20 cellular contexts compared by ENCODE assay signal in genomic region chr5:38154615-38155204, GRCh38.
DNase-seq lines count a peak whose midpoint lies in the region; ATAC-seq, FAIRE-seq and TF ChIP-seq lines count a peak whose summit lies in the region.
"Had no signal": no experiment of that assay in that cellular context is flagged by ENCODE, and none has a peak within 500 bp of the region (broad histone marks: within the 10 kb centered on the region; RNA-seq: fewer than 3 reads in every experiment).

No MANE protein-coding gene starts in this region.

- H2AFZ ChIP-seq in GM12878 (ENCODE audit: control insufficient read depth, low read depth, low read length), result no peak overlapping the region
- H2AFZ ChIP-seq: GM23248 had no signal

- H4K20me1 ChIP-seq in GM12878 (ENCODE audit: control insufficient read depth, insufficient read depth), result no peaks in the 10 kb centered on the region

- no peaks in the 10 kb centered on the region; a peak in 1 of 4 replicates for H3K27me3 ChIP-seq in GM12878 (replicated peaks in 1 of 2; ENCODE audit: control insufficient read depth in 2 of 2, insufficient read depth in 2 of 2, low read length in 1 of 2)
- H3K27me3 ChIP-seq: BE2C had no signal

- no peak overlapping the region for H3K27ac ChIP-seq in HEK293 (ENCODE audit: extremely low read depth, low read depth, low read length)
- H3K27ac ChIP-seq in GM12878 (ENCODE audit: control insufficient read depth, insufficient read depth), result no peak overlapping the region
- H3K27ac ChIP-seq: GM23248 had no signal

- SMC1A ChIA-PET in GM12878 (lab: Charles Lee; ENCODE audit: uncharacterized antibody, unreplicated experiment), result no interaction called here

- H3K4me1 Mint-ChIP-seq in stimulated activated naive B cell treated with anti-CD40 and anti-IgM and Interleukin-4, amounts not matched to agents 10 μg/mL and 1 μg/mL and 100 μg/mL, for 72 hours, result no peaks in the 10 kb centered on the region
- H3K4me1 Mint-ChIP-seq in activated T-helper 1 cell treated with anti-CD3 and anti-CD28 coated beads, Interleukin-12 subunit alpha, Interleukin-12 subunit beta, Interleukin-2, Interleukin-4 antibody, amounts not matched to agents 30 ng/mL and 10 ng/mL and 1 ng/mL, durations not matched to agents 14 hours and 24 hours and 36 hours (ENCODE audit: low read depth), result no peaks in the 10 kb centered on the region

- ATAC-seq in GM12878 (no peak), HG03108 (IDR thresholded peaks at IDR 0.05; ENCODE audit: unreplicated experiment) (no peak), HG03159 (IDR thresholded peaks at IDR 0.05; ENCODE audit: unreplicated experiment) (no peak)
- ATAC-seq in stimulated activated naive B cell treated with anti-CD40 and anti-IgM and Interleukin-4, amounts not matched to agents 10 μg/mL and 1 μg/mL and 100 μg/mL, for 72 hours (replicated peaks), result peak; percentile 38 to 67
- ATAC-seq: Panc1 had no signal

- TF ChIP-seq EP300 in GM12878 (IDR thresholded peaks at IDR 0.05; ENCODE audit: borderline replicate concordance in 1 of 2, control insufficient read depth in 1 of 2, low read depth in 2 of 2, low read length in 2 of 2), result no peak

- no peak overlapping the region for H3K4me3 Mint-ChIP-seq in stimulated activated naive B cell treated with anti-CD40 and anti-IgM and Interleukin-4, amounts not matched to agents 10 μg/mL and 1 μg/mL and 100 μg/mL, for 72 hours
- no peak overlapping the region for H3K4me3 Mint-ChIP-seq in activated T-helper 1 cell treated with anti-CD3 and anti-CD28 coated beads, Interleukin-12 subunit alpha, Interleukin-12 subunit beta, Interleukin-2, Interleukin-4 antibody, amounts not matched to agents 30 ng/mL and 10 ng/mL and 1 ng/mL, durations not matched to agents 14 hours and 24 hours and 36 hours
- H3K4me3 Mint-ChIP-seq: CD4-positive, alpha-beta T cell had no signal

- intact Hi-C loops in GM12878 (cut with micrococcal nuclease; ENCODE audit: unreplicated experiment), result no loop called here
- intact Hi-C loops in activated T-helper 1 cell treated with anti-CD3 and anti-CD28 coated beads, Interleukin-12 subunit alpha, Interleukin-12 subunit beta, Interleukin-2, Interleukin-4 antibody, amounts not matched to agents 30 ng/mL and 10 ng/mL and 1 ng/mL, durations not matched to agents 14 hours and 24 hours and 36 hours (cut with micrococcal nuclease), result no loop called here

- TF ChIP-seq POLR2A in GM12878 (IDR thresholded peaks at IDR 0.05; ENCODE audit: low read depth, low read length), result no peak

- FAIRE-seq in GM12878 (lab: Jason Lieb, UNC), result no peak

- peaks cover 0 to 5% of the 10 kb centered on the region in 2 donors for H3K9me3 Mint-ChIP-seq in stimulated activated naive B cell treated with anti-CD40 and anti-IgM and Interleukin-4, amounts not matched to agents 10 μg/mL and 1 μg/mL and 100 μg/mL, for 72 hours
- no peaks in the 10 kb centered on the region for H3K9me3 Mint-ChIP-seq in activated T-helper 1 cell treated with anti-CD3 and anti-CD28 coated beads, Interleukin-12 subunit alpha, Interleukin-12 subunit beta, Interleukin-2, Interleukin-4 antibody, amounts not matched to agents 30 ng/mL and 10 ng/mL and 1 ng/mL, durations not matched to agents 14 hours and 24 hours and 36 hours
- H3K9me3 Mint-ChIP-seq: CD4-positive, alpha-beta T cell had no signal

- POLR2A ChIA-PET in HEK293 (lab: Yijun Ruan, JAX), result no interaction called here
- POLR2A ChIA-PET in GM12878 (lab: Charles Lee), result no interaction called here

- TF ChIP-seq CTCF in HEK293 (tag by site-specific recombination; IDR thresholded peaks at IDR 0.05) (no peak), GM12878 (IDR thresholded peaks at IDR 0.05 in 2 of 3, conservative IDR thresholded peaks at IDR 0.05 in 1 of 3; ENCODE audit: control insufficient read depth in 2 of 3, extremely low read depth in 1 of 3, insufficient read depth in 1 of 3, low read depth in 3 of 3, low read length in 3 of 3) (no peak)

- no peak overlapping the region for H3K4me2 ChIP-seq in GM12878 (ENCODE audit: control insufficient read depth, insufficient read depth)
- H3K4me2 ChIP-seq: SK-N-SH had no signal

- H3K9ac ChIP-seq in GM12878 (ENCODE audit: control insufficient read depth, insufficient read depth, low read length), result no peak overlapping the region
- H3K9ac ChIP-seq: GM23248, SK-N-SH had no signal

- H3K4me3 ChIP-seq in HEK293 (ENCODE audit: low read depth, low read length) (no peak overlapping the region), GM12878 (no peak overlapping the region)
- H3K4me3 ChIP-seq: GM23248 had no signal

- TF ChIP-seq RAD21 in GM12878 (IDR thresholded peaks at IDR 0.05; ENCODE audit: insufficient read depth, low read depth, low read length), result no peak

- no peaks in the 10 kb centered on the region; the same call in 1 of the 2 replicates for H3K9me3 ChIP-seq in HEK293 (ENCODE audit: control insufficient read depth, insufficient read depth, low read depth, low read length)
- H3K9me3 ChIP-seq in GM12878 (replicated peaks; ENCODE audit: control insufficient read depth, insufficient read depth, low read length), result no peaks in the 10 kb centered on the region
- H3K9me3 ChIP-seq: BE2C, SK-N-SH had no signal

- no peaks in the 10 kb centered on the region for H3K36me3 Mint-ChIP-seq in stimulated activated naive B cell treated with anti-CD40 and anti-IgM and Interleukin-4, amounts not matched to agents 10 μg/mL and 1 μg/mL and 100 μg/mL, for 72 hours
- H3K36me3 Mint-ChIP-seq in activated T-helper 1 cell treated with anti-CD3 and anti-CD28 coated beads, Interleukin-12 subunit alpha, Interleukin-12 subunit beta, Interleukin-2, Interleukin-4 antibody, amounts not matched to agents 30 ng/mL and 10 ng/mL and 1 ng/mL, durations not matched to agents 14 hours and 24 hours and 36 hours (ENCODE audit: low read depth), result no peaks in the 10 kb centered on the region

- CTCF ChIA-PET in HEK293 (lab: Yijun Ruan, JAX), result no interaction called here
- CTCF ChIA-PET in GM12878 (lab: Yijun Ruan, JAX), result no interaction called here

- WGBS in GM12878 (ENCODE audit: insufficient coverage, insufficient replicate concordance, low lambda C conversion rate, missing lambda C conversion rate), result 20% methylated on average over 1 of the region's 1 CpG

- BruUV-seq in GM12878 (replicated peaks; lab: Mats Ljungman, UMichigan), result no TSS peak

- H3K36me3 ChIP-seq in HEK293 (ENCODE audit: control insufficient read depth in 2 of 2, insufficient read depth in 1 of 2, low read length in 2 of 2), result no peaks in the 10 kb centered on the region
- no peaks in the 10 kb centered on the region for H3K36me3 ChIP-seq in GM12878 (ENCODE audit: control insufficient read depth in 2 of 2, insufficient read depth in 2 of 2, low read length in 1 of 2)
- H3K36me3 ChIP-seq: BE2C had no signal

- no peaks in the 10 kb centered on the region for H3K4me1 ChIP-seq in HEK293 (ENCODE audit: control insufficient read depth, insufficient read depth, low read length)
- H3K4me1 ChIP-seq in GM12878 (ENCODE audit: control insufficient read depth, insufficient read depth, low read length), result no peaks in the 10 kb centered on the region
- H3K4me1 ChIP-seq: BE2C had no signal

- no peak overlapping the region for H3K27ac Mint-ChIP-seq in stimulated activated naive B cell treated with anti-CD40 and anti-IgM and Interleukin-4, amounts not matched to agents 10 μg/mL and 1 μg/mL and 100 μg/mL, for 72 hours
- no peak overlapping the region for H3K27ac Mint-ChIP-seq in activated T-helper 1 cell treated with anti-CD3 and anti-CD28 coated beads, Interleukin-12 subunit alpha, Interleukin-12 subunit beta, Interleukin-2, Interleukin-4 antibody, amounts not matched to agents 30 ng/mL and 10 ng/mL and 1 ng/mL, durations not matched to agents 14 hours and 24 hours and 36 hours
- H3K27ac Mint-ChIP-seq: CD4-positive, alpha-beta T cell had no signal

- RAD21 ChIA-PET in GM12878 (lab: Charles Lee; ENCODE audit: unreplicated experiment), result no interaction called here

- peaks cover 10 to 35% of the 10 kb centered on the region in 2 donors for H3K27me3 Mint-ChIP-seq in stimulated activated naive B cell treated with anti-CD40 and anti-IgM and Interleukin-4, amounts not matched to agents 10 μg/mL and 1 μg/mL and 100 μg/mL, for 72 hours
- H3K27me3 Mint-ChIP-seq in activated T-helper 1 cell treated with anti-CD3 and anti-CD28 coated beads, Interleukin-12 subunit alpha, Interleukin-12 subunit beta, Interleukin-2, Interleukin-4 antibody, amounts not matched to agents 30 ng/mL and 10 ng/mL and 1 ng/mL, durations not matched to agents 14 hours and 24 hours and 36 hours (ENCODE audit: insufficient read depth), result peaks cover 4% of the 10 kb centered on the region

- DNase-seq in M059J (ENCODE audit: low read depth) (peak; percentile 9), GM12878 (ENCODE audit: low read depth, low spot score) (peak; percentile 0)
- DNase-seq in stimulated activated naive B cell treated with anti-CD40 and anti-IgM and Interleukin-4, amounts not matched to agents 10 μg/mL and 1 μg/mL and 100 μg/mL, for 72 hours, result no peak
- no peak for DNase-seq in activated T-helper 1 cell treated with anti-CD3 and anti-CD28 coated beads, Interleukin-12 subunit alpha, Interleukin-12 subunit beta, Interleukin-2, Interleukin-4 antibody, amounts not matched to agents 30 ng/mL and 10 ng/mL and 1 ng/mL, durations not matched to agents 14 hours and 24 hours and 36 hours (ENCODE audit: low spot score)
- DNase-seq: BE2C; Calu3; CD4-positive, alpha-beta T cell; DMS79 treated with DMSO at 0.1 percent for 48 hours; GM23248; HCEC 1CT; NCI-H1417; NCI-H2029; NCI-H510A treated with DMSO at 0.1 percent for 48 hours; Right ventricle myocardium superior; SK-N-SH; T-helper 1 cell had no signal

- in situ Hi-C loops in GM12878 (cut with MboI), result no loop called here

- H3K79me2 ChIP-seq in GM12878 (ENCODE audit: control insufficient read depth, insufficient read depth, low read length), result no peaks in the 10 kb centered on the region

TF ChIP-seq in GM12878, 131 proteins besides CTCF, POLR2A, EP300 and RAD21 (continues in another document):
- TF ChIP-seq IKZF2 (IDR thresholded peaks at IDR 0.05) (peak; percentile 74 to 75), BMI1 (IDR thresholded peaks at IDR 0.05; ENCODE audit: borderline replicate concordance) (0 out of 2 replicates have a peak, but pooled peaks have one; percentile 16)

Comparison
In these comparisons a context has a peak if more than half of its experiments do, and no peak if none do; other contexts are left out.
1. DNase-seq: peak in M059J (single experiment) and GM12878 (single experiment); none in stimulated activated naive B cell treated with anti-CD40 and anti-IgM and Interleukin-4, amounts not matched to agents 10 μg/mL and 1 μg/mL and 100 μg/mL, for 72 hours (single experiment) and activated T-helper 1 cell treated with anti-CD3 and anti-CD28 coated beads, Interleukin-12 subunit alpha, Interleukin-12 subunit beta, Interleukin-2, Interleukin-4 antibody, amounts not matched to agents 30 ng/mL and 10 ng/mL and 1 ng/mL, durations not matched to agents 14 hours and 24 hours and 36 hours (single experiment).
2. ATAC-seq: peak in stimulated activated naive B cell treated with anti-CD40 and anti-IgM and Interleukin-4, amounts not matched to agents 10 μg/mL and 1 μg/mL and 100 μg/mL, for 72 hours (2 of 2); none in GM12878 (single experiment), HG03108 (single experiment) and HG03159 (single experiment).
3. Of the 9 proteins assayed by ChIP-seq in both HEK293 and GM12878: peak only in HEK293: none; only in GM12878: BCL11A; in both: none; in neither: 8.